ENCODE assay signal across 8 cellular contexts in genomic region chr14:67532606-67532997, GRCh38. TPM values are rescaled to one million over a fixed set of nuclear protein-coding genes. Genes with fewer than 3 reads are reported as not detected.
DNase-seq lines count a peak whose midpoint lies in the region; ATAC-seq, FAIRE-seq and TF ChIP-seq lines count a peak whose summit lies in the region.

No MANE protein-coding gene starts in this region.

- H3K4me2 ChIP-seq in PC-9, result peak overlapping the region; percentile 80

- peaks cover 12% of the 10 kb centered on the region; the same call in 1 of the 2 replicates for H3F3A ChIP-seq in PC-9 (ENCODE audit: insufficient read depth, low read depth)

- no peaks in the 10 kb centered on the region for H3K36me3 ChIP-seq in CD4-positive, CD25-positive, alpha-beta regulatory T cell (ENCODE audit: control insufficient read depth, insufficient read depth, low read length)
- H3K36me3 ChIP-seq in PC-9 (ENCODE audit: low read depth), result no peaks in the 10 kb centered on the region

- no peak for ATAC-seq in CD4-positive, CD25-positive, alpha-beta regulatory T cell (ENCODE audit: low read depth in 2 of 2)

- peaks cover 66% of the 10 kb centered on the region for H3K27me3 Mint-ChIP-seq in CD4-positive, CD25-positive, alpha-beta regulatory T cell
- H3K27me3 Mint-ChIP-seq in osteocyte (ENCODE audit: unreplicated experiment), result peaks cover 28% of the 10 kb centered on the region

- peaks cover 12% of the 10 kb centered on the region for H3K4me1 ChIP-seq in CD4-positive, CD25-positive, alpha-beta regulatory T cell (ENCODE audit: control insufficient read depth, insufficient read depth, low read length, poor library complexity, severe bottlenecking)
- H3K4me1 ChIP-seq in PC-9 (replicated peaks; ENCODE audit: insufficient read depth), result peaks cover 9% of the 10 kb centered on the region

- TF ChIP-seq CTCF in PC-9 (conservative IDR thresholded peaks at IDR 0.05), result no peak
- TF ChIP-seq CTCF in epithelial cell of esophagus (IDR thresholded peaks at IDR 0.05; ENCODE audit: insufficient read depth, low read depth, low read length, missing control alignments), result no peak
- TF ChIP-seq CTCF in osteocyte (IDR thresholded peaks at IDR 0.05), result no peak

- H4K20me1 ChIP-seq in PC-9 (ENCODE audit: insufficient read depth), result no peaks in the 10 kb centered on the region

- H3K4me3 ChIP-seq in CD4-positive, CD25-positive, alpha-beta regulatory T cell (ENCODE audit: low read depth, low read length), result no peak overlapping the region
- H3K4me3 ChIP-seq in PC-9 (peak overlapping the region; percentile 60), epithelial cell of esophagus (ENCODE audit: low read length) (peak overlapping the region; percentile 57)

- H3K79me2 ChIP-seq in PC-9 (ENCODE audit: low read depth), result 0 out of 2 replicates have a peak, but pooled peaks cover 6% of the 10 kb centered on the region

- intact Hi-C loops in PC-9 (cut with micrococcal nuclease; ENCODE audit: unreplicated experiment), result no loop called here

- H3K4me3 Mint-ChIP-seq in CD4-positive, CD25-positive, alpha-beta regulatory T cell, result peak overlapping the region in 3 of 4 donors; percentile 7 to 76 (median 58)
- H3K4me3 Mint-ChIP-seq in osteocyte (ENCODE audit: unreplicated experiment), result peak overlapping the region; percentile 66

- CTCF ChIA-PET in PC-9 (lab: Charles Lee), result no interaction called here

- peaks cover 31% of the 10 kb centered on the region for H3K27me3 ChIP-seq in CD4-positive, CD25-positive, alpha-beta regulatory T cell (ENCODE audit: control insufficient read depth, insufficient read depth, low read length)
- no peaks in the 10 kb centered on the region for H3K27me3 ChIP-seq in PC-9 (ENCODE audit: insufficient read depth, low read depth)

- FAIRE-seq in HTR-8/SVneo (lab: Jason Lieb, UNC), result no peak

- H3K9me3 ChIP-seq in CD4-positive, CD25-positive, alpha-beta regulatory T cell (ENCODE audit: control insufficient read depth in 2 of 2, low read length in 2 of 2), result no peaks in the 10 kb centered on the region
- H3K9me3 ChIP-seq in PC-9 (ENCODE audit: insufficient read depth, low read depth), result no peaks in the 10 kb centered on the region

- DNase-seq in CD4-positive, CD25-positive, alpha-beta regulatory T cell, result no peak
- DNase-seq in PC-9 (no peak), epithelial cell of esophagus (ENCODE audit: low read depth) (no peak), osteocyte (ENCODE audit: extremely low spot score, unreplicated experiment) (no peak), HTR-8/SVneo (ENCODE audit: insufficient read length, low spot score) (no peak), cortex of kidney (lab: John Stamatoyannopoulos, UW) (no peak)
- DNase-seq in stimulated activated CD8-positive, alpha-beta memory T cell treated with anti-CD3 and anti-CD28 coated beads, Interleukin-4, amount 100 ng/mL, for 48 hours, result no peak
- DNase-seq in stimulated activated CD4-positive, alpha-beta T cell treated with anti-CD3 and anti-CD28 coated beads, Interleukin-4, amount 100 ng/mL, for 24 hours, result no peak

- H3K27ac Mint-ChIP-seq in CD4-positive, CD25-positive, alpha-beta regulatory T cell, result no peak overlapping the region
- H3K27ac Mint-ChIP-seq in osteocyte (ENCODE audit: unreplicated experiment), result no peak overlapping the region

- BruUV-seq in PC-9 (replicated peaks; lab: Mats Ljungman, UMichigan), result no TSS peak

- no peaks in the 10 kb centered on the region for H3K36me3 Mint-ChIP-seq in CD4-positive, CD25-positive, alpha-beta regulatory T cell
- H3K36me3 Mint-ChIP-seq in osteocyte (ENCODE audit: unreplicated experiment), result no peaks in the 10 kb centered on the region

- H2AFZ ChIP-seq in PC-9, result peak overlapping the region; percentile 75

- H3K4me1 Mint-ChIP-seq in CD4-positive, CD25-positive, alpha-beta regulatory T cell, result peaks cover 0 to 9% (median 3%) of the 10 kb centered on the region in 4 donors
- peaks cover 5% of the 10 kb centered on the region for H3K4me1 Mint-ChIP-seq in osteocyte (ENCODE audit: unreplicated experiment)

- no peaks in the 10 kb centered on the region for H3K9me3 Mint-ChIP-seq in CD4-positive, CD25-positive, alpha-beta regulatory T cell
- H3K9me3 Mint-ChIP-seq in osteocyte (ENCODE audit: unreplicated experiment), result no peaks in the 10 kb centered on the region

- POLR2A ChIA-PET in PC-9 (lab: Charles Lee; ENCODE audit: unreplicated experiment), result interaction anchor here (0.6 kb wide), 1 partner anchor 119 kb away, joined by 4 read pairs; no protein-coding TSS in a partner anchor

- no peaks in the 10 kb centered on the region for H3K9me2 ChIP-seq in PC-9 (ENCODE audit: insufficient read depth)

- no peak overlapping the region for H3K27ac ChIP-seq in CD4-positive, CD25-positive, alpha-beta regulatory T cell (ENCODE audit: insufficient read depth, low read length, poor library complexity, severe bottlenecking)
- no peak overlapping the region for H3K27ac ChIP-seq in PC-9

RNA-seq across cellular contexts. Expression of gene PLEKHH1, which starts 0.5 kb away (rescaled TPM):
- total RNA-seq in CD4-positive, CD25-positive, alpha-beta regulatory T cell, result 0.15 TPM
- under 1 TPM in 2 of 4 donors, not detected in 2; 0.05 to 0.24 TPM for polyA plus RNA-seq in CD4-positive, CD25-positive, alpha-beta regulatory T cell
- total RNA-seq in PC-9 (2021) (13.6 and 18.5 TPM in 2 replicates), osteocyte (0.50 and 1.0 TPM in 2 replicates)

RNA-seq across cellular contexts. Expression of gene TMEM229B, which starts 44.1 kb away (rescaled TPM):
- 12.3 TPM for total RNA-seq in CD4-positive, CD25-positive, alpha-beta regulatory T cell
- 10 to 100 TPM in 3 of 4 donors, 1 to 10 TPM in 1; 8.2 to 21.6 (median 15.7) TPM for polyA plus RNA-seq in CD4-positive, CD25-positive, alpha-beta regulatory T cell
- 1.2 and 1.6 TPM in 2 replicates for total RNA-seq in PC-9 (2021)
- total RNA-seq in osteocyte, result 0.37 and 0.51 TPM in 2 replicates
